20 cellular contexts compared by ENCODE assay signal in the genomic region with DNA sequence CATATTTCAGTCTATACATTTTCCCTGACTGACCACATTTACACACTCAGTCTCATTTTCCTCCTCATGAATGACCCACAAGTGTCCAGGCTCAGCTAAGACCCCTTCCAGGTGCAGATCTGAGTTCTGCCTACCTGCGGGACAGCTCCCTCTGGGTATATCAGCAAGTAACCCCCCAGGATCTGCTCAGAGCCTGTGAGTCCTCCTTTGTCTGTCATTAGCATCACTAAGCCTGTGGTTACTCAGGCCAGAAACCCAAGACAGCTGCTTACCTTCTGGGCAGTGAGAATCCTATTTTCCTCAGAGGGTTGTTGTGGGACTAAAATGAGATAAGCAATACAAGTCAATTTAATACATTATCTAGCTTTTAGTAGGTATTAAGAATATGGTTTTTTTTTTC.
"Had no signal": no experiment of that assay in that cellular context is flagged by ENCODE, and none has a peak within 500 bp of the region (broad histone marks: within the 10 kb centered on the region; RNA-seq: fewer than 3 reads in every experiment).

No MANE protein-coding gene starts in this region.

- H3K27me3 Mint-ChIP-seq: stimulated activated memory B cell treated with anti-CD40 and anti-IgM and Interleukin-4, amounts not matched to agents 10 μg/mL and 1 μg/mL and 100 μg/mL, for 72 hours had no signal

- H3K9me3 Mint-ChIP-seq: activated CD4-positive, alpha-beta memory T cell treated with anti-CD3 and anti-CD28 coated beads for 36 hours; dendritic cell treated with granulocyte-macrophage colony-stimulating factor and Interleukin-4, amounts not matched to agents 40 ng/mL and 50 ng/mL, for 4 days; mesothelial cell of epicardium had no signal

- H3K27ac ChIP-seq: cardiac muscle cell, esophagus squamous epithelium, psoas muscle, testis, upper lobe of left lung had no signal

- H3K9me3 ChIP-seq: esophagus squamous epithelium, psoas muscle, testis, upper lobe of left lung had no signal

- H3K27me3 ChIP-seq: cardiac muscle cell, esophagus squamous epithelium, testis, upper lobe of left lung had no signal

- H3K4me3 Mint-ChIP-seq: activated CD4-positive, alpha-beta memory T cell treated with anti-CD3 and anti-CD28 coated beads for 36 hours; activated naive CD8-positive, alpha-beta T cell; activated T-helper 1 cell treated with anti-CD3 and anti-CD28 coated beads, Interleukin-12 subunit alpha, Interleukin-12 subunit beta, Interleukin-2, Interleukin-4 antibody, amounts not matched to agents 30 ng/mL and 10 ng/mL and 1 ng/mL, durations not matched to agents 14 hours and 24 hours and 36 hours; dendritic cell treated with granulocyte-macrophage colony-stimulating factor and Interleukin-4, amounts not matched to agents 40 ng/mL and 50 ng/mL, for 4 days; mesothelial cell of epicardium; stimulated activated memory B cell treated with anti-CD40 and anti-IgM and Interleukin-4, amounts not matched to agents 10 μg/mL and 1 μg/mL and 100 μg/mL, for 72 hours had no signal

- DNase-seq: activated CD4-positive, alpha-beta memory T cell treated with anti-CD3 and anti-CD28 coated beads for 36 hours; activated CD4-positive, alpha-beta T cell treated with anti-CD3 and anti-CD28 coated beads for 4 hours; activated gamma-delta T cell treated with Interleukin-2 at 50 U/mL for 16 hours; activated T-cell treated with anti-CD3 and anti-CD28 coated beads for 4 hours; effector CD8-positive, alpha-beta T cell; esophagus squamous epithelium; kidney; psoas muscle; right cardiac atrium; stimulated activated CD4-positive, alpha-beta T cell treated with anti-CD3 and anti-CD28 coated beads, Interleukin-4, amount 100 ng/mL, for 4 hours; testis; upper lobe of left lung had no signal

- H3K4me1 ChIP-seq: esophagus squamous epithelium, psoas muscle, testis, upper lobe of left lung had no signal

- H3K36me3 ChIP-seq: cardiac muscle cell, esophagus squamous epithelium, upper lobe of left lung had no signal

- H3K4me2 ChIP-seq: smooth muscle cell had no signal

- H3K36me3 Mint-ChIP-seq: activated CD4-positive, alpha-beta memory T cell treated with anti-CD3 and anti-CD28 coated beads for 36 hours; activated naive CD8-positive, alpha-beta T cell; mesothelial cell of epicardium; stimulated activated memory B cell treated with anti-CD40 and anti-IgM and Interleukin-4, amounts not matched to agents 10 μg/mL and 1 μg/mL and 100 μg/mL, for 72 hours had no signal

- H3K4me3 ChIP-seq: cardiac muscle cell, esophagus squamous epithelium, lung, psoas muscle, smooth muscle cell, testis, upper lobe of left lung had no signal

- H3K4me1 Mint-ChIP-seq: mesothelial cell of epicardium had no signal

- H3K27ac Mint-ChIP-seq: activated CD4-positive, alpha-beta memory T cell treated with anti-CD3 and anti-CD28 coated beads for 36 hours; activated naive CD8-positive, alpha-beta T cell; activated T-helper 1 cell treated with anti-CD3 and anti-CD28 coated beads, Interleukin-12 subunit alpha, Interleukin-12 subunit beta, Interleukin-2, Interleukin-4 antibody, amounts not matched to agents 30 ng/mL and 10 ng/mL and 1 ng/mL, durations not matched to agents 14 hours and 24 hours and 36 hours; dendritic cell treated with granulocyte-macrophage colony-stimulating factor and Interleukin-4, amounts not matched to agents 40 ng/mL and 50 ng/mL, for 4 days; mesothelial cell of epicardium; stimulated activated memory B cell treated with anti-CD40 and anti-IgM and Interleukin-4, amounts not matched to agents 10 μg/mL and 1 μg/mL and 100 μg/mL, for 72 hours had no signal
